ENCODE assay signal across 8 cellular contexts in the genomic region with DNA sequence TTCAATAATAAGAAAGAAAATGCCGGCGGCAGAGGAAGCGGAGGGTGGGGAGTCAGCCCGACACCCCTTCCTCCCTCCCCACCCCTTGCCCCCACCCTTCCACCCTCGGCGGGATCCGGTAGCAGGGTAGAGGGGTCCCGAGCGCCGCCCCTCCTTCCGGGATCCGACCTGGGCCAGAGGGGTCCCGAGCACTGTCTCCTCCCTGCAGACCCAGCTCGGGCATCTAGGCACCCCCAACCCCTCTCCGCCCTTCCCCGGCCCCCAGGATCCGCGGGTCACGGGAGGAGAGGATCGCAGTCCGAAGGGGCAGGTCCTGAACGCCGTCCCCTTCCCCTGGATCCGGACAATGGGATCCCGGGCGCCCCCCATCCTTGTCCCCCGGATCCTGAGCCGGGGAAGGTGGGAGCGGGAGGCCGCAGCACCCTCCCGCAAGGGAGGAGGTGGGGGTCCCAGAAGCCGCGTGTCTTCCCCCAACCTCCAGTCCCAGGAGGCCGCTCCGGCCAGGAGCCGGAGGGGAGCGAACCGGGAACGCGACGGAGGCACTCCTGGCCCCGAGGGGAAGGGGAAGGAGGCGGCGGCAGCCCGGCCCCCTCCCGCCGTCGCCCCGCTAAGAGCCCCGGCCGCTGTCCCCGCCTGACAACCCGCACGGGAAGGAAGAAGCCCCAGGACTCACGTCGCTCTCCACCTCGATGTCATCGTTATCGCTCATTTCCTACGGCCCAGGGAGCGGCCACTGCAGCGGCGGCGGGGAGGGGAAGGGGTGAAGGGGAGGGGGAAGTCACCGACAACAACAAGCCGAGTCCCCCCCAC. TPM values are rescaled to one million over a fixed set of nuclear protein-coding genes. Genes with fewer than 3 reads are reported as not detected.
A peak's percentile ranks its signal among the peaks of the same experiment; 100 is the strongest.
DNase-seq lines count a peak whose midpoint lies in the region; TF ChIP-seq lines count a peak whose summit lies in the region.

No MANE protein-coding gene starts in this region.

- 0 to 2% (median 0%) methylated on average over 17 to 63 of the region's 66 CpGs for WGBS in adrenal gland, 4 donors

- peak overlapping the region; percentile 65 for H2AFZ ChIP-seq in ACC112 (ENCODE audit: low read length, unreplicated experiment)

- DNase-seq in H7: peak; percentile 76
- peak; percentile 11 to 21 for DNase-seq in SJCRH30
- DNase-seq in adrenal gland: peak in 6 of 7 donors; percentile 23 to 55 (median 34)
- DNase-seq in iPS-NIHi11 (ENCODE audit: low spot score): peak; percentile 50
- peak; percentile 12 to 24 for DNase-seq in stimulated activated CD4-positive, alpha-beta T cell treated with anti-CD3 and anti-CD28 coated beads, Interleukin-15, amount 100 ng/mL, for 1 hour (ENCODE audit: low read depth in 1 of 2, low spot score in 1 of 2)
- no peak for DNase-seq in SW 1271 (lab: John Stamatoyannopoulos, UW)
- DNase-seq in GM19238 (ENCODE audit: insufficient read length, low spot score): no peak

- H3K4me1 ChIP-seq in ACC112 (ENCODE audit: control insufficient read depth, insufficient read depth, low read length, unreplicated experiment): peaks cover 34% of the 10 kb centered on the region
- no peaks in the 10 kb centered on the region for H3K4me1 ChIP-seq in SJCRH30
- H3K4me1 ChIP-seq in adrenal gland (replicated peaks in 1 of 2): peaks cover 24 to 45% of the 10 kb centered on the region in 2 donors

- H3K27me3 ChIP-seq in ACC112 (ENCODE audit: insufficient read depth, low read length) (no peaks in the 10 kb centered on the region), H7 (ENCODE audit: control insufficient read depth, insufficient read depth, low read length) (peaks cover 2% of the 10 kb centered on the region; the same call in 1 of the 2 replicates), SJCRH30 (no peaks in the 10 kb centered on the region), adrenal gland (no peaks in the 10 kb centered on the region)

- TF ChIP-seq CTCF in adrenal gland (IDR thresholded peaks at IDR 0.05): no peak

- intact Hi-C loops in adrenal gland (cut with DNase I): no loop called here

- peaks cover 50% of the 10 kb centered on the region for H3K79me2 ChIP-seq in ACC112 (ENCODE audit: control insufficient read depth, insufficient read depth, low read length, unreplicated experiment)

- H3K4me3 ChIP-seq in ACC112 (ENCODE audit: low read depth, low read length) (peak overlapping the region; percentile 96), H7 (ENCODE audit: insufficient read depth, low read depth, low read length) (peak overlapping the region; percentile 88), SJCRH30 (peak overlapping the region; percentile 99), adrenal gland (peak overlapping the region; percentile 52 to 94 (median 78))

- peaks cover 12% of the 10 kb centered on the region; the same call in 1 of the 2 replicates for H3K36me3 ChIP-seq in ACC112 (ENCODE audit: insufficient read depth, low read length)
- H3K36me3 ChIP-seq in H7 (replicated peaks; ENCODE audit: control insufficient read depth, insufficient read depth, low read length): peaks cover 1% of the 10 kb centered on the region
- H3K36me3 ChIP-seq in SJCRH30: no peaks in the 10 kb centered on the region; the same call in 1 of the 2 replicates
- no peaks in the 10 kb centered on the region for H3K36me3 ChIP-seq in adrenal gland (replicated peaks in 1 of 2)

- no peak for TF ChIP-seq POLR2A in adrenal gland (IDR thresholded peaks at IDR 0.05)

- peak overlapping the region; percentile 70 for H3K27ac ChIP-seq in ACC112 (ENCODE audit: low read depth, low read length)
- H3K27ac ChIP-seq in SJCRH30: peak overlapping the region; percentile 41
- peak overlapping the region; percentile 63 to 95 (median 91) for H3K27ac ChIP-seq in adrenal gland

- H3K9me3 ChIP-seq in SJCRH30 (replicated peaks): no peaks in the 10 kb centered on the region
- H3K9me3 ChIP-seq in adrenal gland (replicated peaks in 1 of 3): no peaks in the 10 kb centered on the region

RNA-seq across cellular contexts. Expression of gene MAX, which starts 0.5 kb away (rescaled TPM):
- total RNA-seq in H7 (2014; rRNA removed; shearing (Covaris generic)): 20.3 and 21.6 TPM in 2 replicates
- 37.4 and 41.8 TPM in 2 replicates for total RNA-seq in SJCRH30 (2014; rRNA removed; shearing (Covaris generic))
- total RNA-seq in adrenal gland: 100 to 1,000 TPM in 1 of 8 donors, 10 to 100 TPM in 7; 31.5 to 114 (median 67.0) TPM
- 10 to 100 TPM; 49.3 to 62.3 (median 55.7) TPM for polyA plus RNA-seq in adrenal gland

Comparison
In these comparisons a context has a peak if more than half of its experiments do, and no peak if none do; other contexts are left out.
1. H3K27ac ChIP-seq: peak in every context shown above with its lines; median percentile 91 in adrenal gland; 70 in ACC112; 41 in SJCRH30.
2. DNase-seq: peak in H7 (single experiment), SJCRH30 (2 of 2), adrenal gland (6 of 7), iPS-NIHi11 (single experiment) and stimulated activated CD4-positive, alpha-beta T cell treated with anti-CD3 and anti-CD28 coated beads, Interleukin-15, amount 100 ng/mL, for 1 hour (2 of 2); none in SW 1271 (0 of 2) and GM19238 (single experiment).
3. Peak in every context shown above with its lines, with median percentiles within 50 percentile points of each other: H3K4me3 ChIP-seq.